1 cellular context compared by ENCODE assay signal in the genomic region with DNA sequence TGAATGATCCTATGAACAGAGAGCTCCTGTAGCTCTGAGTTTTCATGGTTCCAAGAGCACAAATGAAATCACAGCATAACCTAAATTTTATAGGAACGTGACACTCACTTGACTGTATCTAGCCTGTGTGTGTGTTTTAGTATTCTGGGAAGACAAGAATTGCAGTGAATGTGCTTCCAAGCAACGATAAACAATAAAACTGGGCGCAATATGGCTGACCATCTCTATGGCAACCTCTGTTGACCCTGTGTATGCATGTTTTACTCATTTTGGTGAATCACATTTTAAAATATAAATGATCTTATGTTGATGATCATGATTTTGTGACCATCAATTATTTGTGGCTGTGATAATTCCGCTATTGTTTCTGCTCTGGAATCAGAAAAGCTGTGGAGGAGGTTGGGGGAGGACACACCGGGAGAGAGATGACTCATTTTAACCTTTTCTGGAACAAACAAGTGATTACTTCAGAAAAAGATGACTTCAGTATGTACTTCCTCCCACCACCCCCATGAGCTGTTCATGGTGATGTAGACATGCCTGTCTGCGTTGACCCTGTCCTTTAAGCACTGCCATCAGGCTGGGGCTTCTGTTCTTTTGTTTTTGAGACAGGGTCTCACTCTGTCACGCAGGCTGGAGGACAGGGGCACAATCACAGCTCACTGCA.
TF ChIP-seq lines count a peak whose summit lies in the region.

No MANE protein-coding gene starts in this region.

TF ChIP-seq in GM12878, 131 proteins besides CTCF, POLR2A, EP300 and RAD21:
- TF ChIP-seq BHLHE40 (IDR thresholded peaks at IDR 0.05; ENCODE audit: borderline replicate concordance in 1 of 2, low read depth in 2 of 2, low read length in 1 of 2) = no peak
- no peak for TF ChIP-seq SMARCA5 (IDR thresholded peaks at IDR 0.05)
- TF ChIP-seq HSF1 (IDR thresholded peaks at IDR 0.05; ENCODE audit: low read depth, low read length) = no peak
- TF ChIP-seq HDGF (IDR thresholded peaks at IDR 0.05) = no peak
- TF ChIP-seq SPI1 (IDR thresholded peaks at IDR 0.05; ENCODE audit: borderline replicate concordance, insufficient read depth, low read depth, low read length) = no peak
- TF ChIP-seq JUNB (IDR thresholded peaks at IDR 0.05) = peak; percentile 51
- no peak for TF ChIP-seq LARP7 (IDR thresholded peaks at IDR 0.05)
- TF ChIP-seq RAD51 (IDR thresholded peaks at IDR 0.05) = no peak
- TF ChIP-seq CREB1 (IDR thresholded peaks at IDR 0.05; ENCODE audit: low read depth) = peak; percentile 42; the same call in 1 of the 2 replicates
- no peak for TF ChIP-seq MYC (IDR thresholded peaks at IDR 0.05; ENCODE audit: insufficient read depth, insufficient read length, insufficient replicate concordance, low read length, severe bottlenecking)
- no peak for TF ChIP-seq ATF7 (IDR thresholded peaks at IDR 0.05; ENCODE audit: low read depth)
- no peak for TF ChIP-seq KDM1A (IDR thresholded peaks at IDR 0.05; ENCODE audit: borderline replicate concordance)
- no peak for TF ChIP-seq EGR1 (IDR thresholded peaks at IDR 0.05; ENCODE audit: borderline replicate concordance in 1 of 2, low read depth in 2 of 2, low read length in 2 of 2)
- TF ChIP-seq, protein P1, sequence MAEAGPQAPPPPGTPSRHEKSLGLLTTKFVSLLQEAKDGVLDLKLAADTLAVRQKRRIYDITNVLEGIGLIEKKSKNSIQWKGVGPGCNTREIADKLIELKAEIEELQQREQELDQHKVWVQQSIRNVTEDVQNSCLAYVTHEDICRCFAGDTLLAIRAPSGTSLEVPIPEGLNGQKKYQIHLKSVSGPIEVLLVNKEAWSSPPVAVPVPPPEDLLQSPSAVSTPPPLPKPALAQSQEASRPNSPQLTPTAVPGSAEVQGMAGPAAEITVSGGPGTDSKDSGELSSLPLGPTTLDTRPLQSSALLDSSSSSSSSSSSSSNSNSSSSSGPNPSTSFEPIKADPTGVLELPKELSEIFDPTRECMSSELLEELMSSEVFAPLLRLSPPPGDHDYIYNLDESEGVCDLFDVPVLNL (IDR thresholded peaks at IDR 0.05; ENCODE audit: low read depth, low read length) = no peak
- TF ChIP-seq MXI1 (IDR thresholded peaks at IDR 0.05; ENCODE audit: low read depth, low read length) = no peak
